ENCODE assay signal across 9 cellular contexts in the genomic region with DNA sequence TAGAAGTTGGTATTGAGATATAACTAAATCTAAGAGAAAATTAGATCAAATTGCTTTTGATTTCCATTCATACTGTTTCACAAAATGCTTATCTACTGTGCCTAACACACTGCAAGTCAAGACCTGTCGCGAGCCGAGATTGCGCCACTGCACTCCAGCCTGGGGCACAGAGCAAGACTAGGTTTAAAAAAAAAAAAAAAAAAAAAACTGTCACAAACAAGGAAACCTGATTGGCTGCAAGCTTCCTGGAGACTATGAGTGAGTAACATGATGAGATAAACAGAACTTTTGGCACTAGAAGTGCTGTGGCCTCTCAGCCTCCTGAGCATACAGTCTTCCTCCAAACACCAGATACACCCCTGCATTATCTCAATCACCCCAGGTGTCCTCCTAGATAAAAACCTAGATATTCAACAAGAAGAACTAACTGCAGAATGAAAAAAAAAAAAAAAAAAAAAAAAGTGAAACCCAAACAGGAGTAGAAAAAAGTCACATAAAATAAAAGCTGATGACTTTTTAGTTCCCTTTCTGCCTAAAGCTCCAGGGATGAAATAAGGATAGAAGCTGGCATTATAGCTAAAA.
DNase-seq lines count a peak whose midpoint lies in the region; ATAC-seq, FAIRE-seq and TF ChIP-seq lines count a peak whose summit lies in the region.
"Had no signal": no experiment of that assay in that cellular context is flagged by ENCODE, and none has a peak within 500 bp of the region (broad histone marks: within the 10 kb centered on the region; RNA-seq: fewer than 3 reads in every experiment).

No MANE protein-coding gene starts in this region.

- peak; percentile 21; the same call in 1 of the 3 replicates for ATAC-seq in GM12878
- no peak for ATAC-seq in HG03354 (IDR thresholded peaks at IDR 0.05; ENCODE audit: poor library complexity, severe bottlenecking, unreplicated experiment)
- no peak for ATAC-seq in GM21390 (IDR thresholded peaks at IDR 0.05; ENCODE audit: unreplicated experiment)

- TF ChIP-seq EP300 in GM12878 (IDR thresholded peaks at IDR 0.05; ENCODE audit: borderline replicate concordance in 1 of 2, control insufficient read depth in 1 of 2, low read depth in 2 of 2, low read length in 2 of 2): no peak

- H3K27me3 ChIP-seq in AG04450 (ENCODE audit: control insufficient read depth, insufficient read depth, low read length) (no peaks in the 10 kb centered on the region), GM12878 (replicated peaks in 1 of 2; ENCODE audit: control insufficient read depth in 2 of 2, insufficient read depth in 2 of 2, low read length in 1 of 2) (no peaks in the 10 kb centered on the region), kidney epithelial cell (ENCODE audit: control insufficient read depth, insufficient read depth, low read length) (no peaks in the 10 kb centered on the region)

- RAD21 ChIA-PET in GM12878 (lab: Charles Lee; ENCODE audit: unreplicated experiment): interaction anchor here (0.6 to 0.9 kb wide), 4 partner anchors 9 to 269 kb away, joined by 3 to 4 read pairs (median 3); no protein-coding TSS in a partner anchor

- SMC1A ChIA-PET in GM12878 (lab: Charles Lee; ENCODE audit: uncharacterized antibody, unreplicated experiment): interaction anchor here (0.6 kb wide), 1 partner anchor 67 kb away, joined by 3 read pairs; no protein-coding TSS in a partner anchor

- TF ChIP-seq POLR2A in GM12878 (IDR thresholded peaks at IDR 0.05; ENCODE audit: low read depth, low read length): no peak

- WGBS in GM12878 (ENCODE audit: insufficient coverage, insufficient replicate concordance, low lambda C conversion rate, missing lambda C conversion rate): 19% methylated on average over 4 of the region's 4 CpGs

- no peaks in the 10 kb centered on the region for H3K36me3 ChIP-seq in GM12878 (ENCODE audit: control insufficient read depth in 2 of 2, insufficient read depth in 2 of 2, low read length in 1 of 2)
- H3K36me3 ChIP-seq in kidney epithelial cell (ENCODE audit: control insufficient read depth, insufficient read depth, low read length): no peaks in the 10 kb centered on the region

- TF ChIP-seq RAD21 in GM12878 (IDR thresholded peaks at IDR 0.05; ENCODE audit: insufficient read depth, low read depth, low read length): no peak

- DNase-seq in AG04450 (ENCODE audit: low read depth, low spot score) (peak; percentile 42), M059J (ENCODE audit: low read depth) (peak; percentile 92), GM12878 (ENCODE audit: low read depth, low spot score) (no peak), kidney epithelial cell (ENCODE audit: low read depth) (peak; percentile 32), 8988T (no peak), cortex of kidney (lab: John Stamatoyannopoulos, UW) (no peak)

- H3K9me3 ChIP-seq in AG04450 (ENCODE audit: control insufficient read depth, insufficient read depth, low read length): no peaks in the 10 kb centered on the region
- no peaks in the 10 kb centered on the region for H3K9me3 ChIP-seq in GM12878 (replicated peaks; ENCODE audit: control insufficient read depth, insufficient read depth, low read length)

- H3K4me1 ChIP-seq in GM12878 (ENCODE audit: control insufficient read depth, insufficient read depth, low read length): no peaks in the 10 kb centered on the region

- CTCF ChIA-PET in AG04450 (lab: Charles Lee): interaction anchor here (0.6 to 1.5 kb wide), 6 partner anchors 12 to 162 kb away, joined by 3 to 7 read pairs (median 4); no protein-coding TSS in a partner anchor
- CTCF ChIA-PET in GM12878 (lab: Yijun Ruan, JAX): interaction anchor here (0.6 to 1.6 kb wide), 4 partner anchors 9 to 316 kb away, joined by 3 to 4 read pairs (median 3); no protein-coding TSS in a partner anchor

- no peak for FAIRE-seq in GM12878 (lab: Jason Lieb, UNC)
- FAIRE-seq: islet of Langerhans had no signal

- H3K27ac ChIP-seq in AG04450 (ENCODE audit: low read depth, low read length) (no peak overlapping the region), GM12878 (ENCODE audit: control insufficient read depth, insufficient read depth) (no peak overlapping the region)

- H3K4me3 ChIP-seq in AG04450 (ENCODE audit: low read depth, low read length) (no peak overlapping the region), GM12878 (no peak overlapping the region), kidney epithelial cell (ENCODE audit: low read depth, low read length) (no peak overlapping the region)

- no TSS peak for BruUV-seq in GM12878 (replicated peaks; lab: Mats Ljungman, UMichigan)

- intact Hi-C loops in GM12878 (cut with micrococcal nuclease; ENCODE audit: unreplicated experiment): no loop called here

- in situ Hi-C loops in GM12878 (cut with MboI): no loop called here

- POLR2A ChIA-PET in AG04450 (lab: Yijun Ruan, JAX): interaction anchor here (0.6 to 0.9 kb wide), 5 partner anchors 14 to 134 kb away, joined by 3 to 10 read pairs (median 4); no protein-coding TSS in a partner anchor
- POLR2A ChIA-PET in GM12878 (lab: Charles Lee): interaction anchor here (0.6 to 0.8 kb wide), 5 partner anchors 12 to 54 kb away, joined by 3 to 5 read pairs (median 4); no protein-coding TSS in a partner anchor

- H3K4me2 ChIP-seq in GM12878 (ENCODE audit: control insufficient read depth, insufficient read depth): no peak overlapping the region

- no peak for TF ChIP-seq CTCF in AG04450 (IDR thresholded peaks at IDR 0.05; ENCODE audit: low read depth, low read length)
- TF ChIP-seq CTCF in GM12878 (IDR thresholded peaks at IDR 0.05 in 2 of 3, conservative IDR thresholded peaks at IDR 0.05 in 1 of 3; ENCODE audit: control insufficient read depth in 2 of 3, extremely low read depth in 1 of 3, insufficient read depth in 1 of 3, low read depth in 3 of 3, low read length in 3 of 3): no peak
- no peak for TF ChIP-seq CTCF in kidney epithelial cell (IDR thresholded peaks at IDR 0.05; ENCODE audit: insufficient read depth, low read length, poor library complexity, severe bottlenecking)

- no peaks in the 10 kb centered on the region for H3K79me2 ChIP-seq in GM12878 (ENCODE audit: control insufficient read depth, insufficient read depth, low read length)

- H4K20me1 ChIP-seq in GM12878 (ENCODE audit: control insufficient read depth, insufficient read depth): no peaks in the 10 kb centered on the region

- no peak overlapping the region for H3K9ac ChIP-seq in GM12878 (ENCODE audit: control insufficient read depth, insufficient read depth, low read length)

- no peak overlapping the region for H2AFZ ChIP-seq in GM12878 (ENCODE audit: control insufficient read depth, low read depth, low read length)

TF ChIP-seq in GM12878, 131 proteins besides CTCF, POLR2A, EP300 and RAD21:
- peak; percentile 38; the same call in 1 of the 2 replicates for TF ChIP-seq ZBED1 (IDR thresholded peaks at IDR 0.05; ENCODE audit: borderline replicate concordance)
- no peak for TF ChIP-seq ZNF384 (IDR thresholded peaks at IDR 0.05; ENCODE audit: borderline replicate concordance, low read depth, low read length)

Comparison
In these comparisons a context has a peak if more than half of its experiments do, and no peak if none do; other contexts are left out.
1. DNase-seq: peak in AG04450 (single experiment), M059J (single experiment) and kidney epithelial cell (single experiment); none in GM12878 (single experiment), 8988T (single experiment) and cortex of kidney (single experiment).